In genomic region chr4:100722866-100723459, GRCh38 we compare ENCODE assay signal across 13 cellular contexts.
DNase-seq lines count a peak whose midpoint lies in the region; ATAC-seq lines count a peak whose summit lies in the region.
"Had no signal": no experiment of that assay in that cellular context is flagged by ENCODE, and none has a peak within 500 bp of the region (broad histone marks: within the 10 kb centered on the region; RNA-seq: fewer than 3 reads in every experiment).

No MANE protein-coding gene starts in this region.

- ATAC-seq in GM18873 (IDR thresholded peaks at IDR 0.05; ENCODE audit: low FRiP score, unreplicated experiment) = peak; percentile 60
- peak; percentile 59 for ATAC-seq in GM21576 (IDR thresholded peaks at IDR 0.05; ENCODE audit: unreplicated experiment)
- peak; percentile 63 for ATAC-seq in HG03342 (IDR thresholded peaks at IDR 0.05; ENCODE audit: unreplicated experiment)
- peak; percentile 11 for ATAC-seq in stimulated activated effector memory CD8-positive, alpha-beta T cell treated with anti-CD3 and anti-CD28 coated beads, Interleukin-12 subunit alpha, Interleukin-12 subunit beta, amount 100 ng/mL, for 72 hours
- no peak for ATAC-seq in activated CD4-positive, CD25-positive, alpha-beta regulatory T cell treated with anti-CD3 and anti-CD28 coated beads, Interleukin-2, amount 50 U/mL, for 24 hours
- no peak for ATAC-seq in activated T-cell treated with anti-CD3 and anti-CD28 coated beads, Interleukin-2, amount 50 U/mL, for 4 hours
- ATAC-seq in Right ventricle myocardium superior (ENCODE audit: poor library complexity) = no peak
- ATAC-seq: activated T-cell treated with anti-CD3 and anti-CD28 coated beads, Interleukin-2, amount 50 U/mL, for 72 hours; K562; left ventricle myocardium superior had no signal

- H3K27me3 Mint-ChIP-seq in activated T-cell treated with anti-CD3 and anti-CD28 coated beads, Interleukin-2, amount 50 U/mL, for 4 hours (ENCODE audit: low read depth) = no peaks in the 10 kb centered on the region

- no peaks in the 10 kb centered on the region for H3K4me1 Mint-ChIP-seq in stimulated activated effector memory CD8-positive, alpha-beta T cell treated with anti-CD3 and anti-CD28 coated beads, Interleukin-12 subunit alpha, Interleukin-12 subunit beta, amount 100 ng/mL, for 72 hours
- no peaks in the 10 kb centered on the region for H3K4me1 Mint-ChIP-seq in activated T-cell treated with anti-CD3 and anti-CD28 coated beads, Interleukin-2, amount 50 U/mL, for 4 hours (ENCODE audit: low read depth)

- DNase-seq in stimulated activated effector memory CD8-positive, alpha-beta T cell treated with anti-CD3 and anti-CD28 coated beads, Interleukin-12 subunit alpha, Interleukin-12 subunit beta, amount 100 ng/mL, for 72 hours (ENCODE audit: low spot score in 2 of 2) = no peak
- no peak for DNase-seq in activated T-cell treated with anti-CD3 and anti-CD28 coated beads, Interleukin-2, amount 50 U/mL, for 4 hours
- DNase-seq in Right ventricle myocardium superior = no peak
- DNase-seq: activated T-cell treated with anti-CD3 and anti-CD28 coated beads, Interleukin-2, amount 50 U/mL, for 72 hours; left ventricle myocardium superior; NCI-H1105; posterior cingulate gyrus had no signal

- no peaks in the 10 kb centered on the region for H3K36me3 Mint-ChIP-seq in stimulated activated effector memory CD8-positive, alpha-beta T cell treated with anti-CD3 and anti-CD28 coated beads, Interleukin-12 subunit alpha, Interleukin-12 subunit beta, amount 100 ng/mL, for 72 hours
- H3K36me3 Mint-ChIP-seq in activated T-cell treated with anti-CD3 and anti-CD28 coated beads, Interleukin-2, amount 50 U/mL, for 4 hours (ENCODE audit: insufficient read depth) = no peaks in the 10 kb centered on the region

- intact Hi-C loops in Right ventricle myocardium superior (cut with DNase I) = no loop called here

- no peak overlapping the region for H3K4me3 Mint-ChIP-seq in stimulated activated effector memory CD8-positive, alpha-beta T cell treated with anti-CD3 and anti-CD28 coated beads, Interleukin-12 subunit alpha, Interleukin-12 subunit beta, amount 100 ng/mL, for 72 hours
- H3K4me3 Mint-ChIP-seq in activated T-cell treated with anti-CD3 and anti-CD28 coated beads, Interleukin-2, amount 50 U/mL, for 4 hours = no peak overlapping the region
- H3K4me3 Mint-ChIP-seq: activated T-cell treated with anti-CD3 and anti-CD28 coated beads, Interleukin-2, amount 50 U/mL, for 72 hours; stimulated activated naive CD8-positive, alpha-beta T cell treated with anti-CD3 and anti-CD28 coated beads, Interleukin-15, Interleukin-2, amounts not matched to agents 100 ng/mL and 50 ng/mL, for 24 hours had no signal

- H3K27ac Mint-ChIP-seq in stimulated activated effector memory CD8-positive, alpha-beta T cell treated with anti-CD3 and anti-CD28 coated beads, Interleukin-12 subunit alpha, Interleukin-12 subunit beta, amount 100 ng/mL, for 72 hours = no peak overlapping the region
- H3K27ac Mint-ChIP-seq: activated T-cell treated with anti-CD3 and anti-CD28 coated beads, Interleukin-2, amount 50 U/mL, for 72 hours; stimulated activated naive CD8-positive, alpha-beta T cell treated with anti-CD3 and anti-CD28 coated beads, Interleukin-15, Interleukin-2, amounts not matched to agents 100 ng/mL and 50 ng/mL, for 24 hours had no signal

- no peaks in the 10 kb centered on the region for H3K9me3 Mint-ChIP-seq in stimulated activated effector memory CD8-positive, alpha-beta T cell treated with anti-CD3 and anti-CD28 coated beads, Interleukin-12 subunit alpha, Interleukin-12 subunit beta, amount 100 ng/mL, for 72 hours
- H3K9me3 Mint-ChIP-seq in activated T-cell treated with anti-CD3 and anti-CD28 coated beads, Interleukin-2, amount 50 U/mL, for 4 hours = peaks cover 10% of the 10 kb centered on the region
- H3K9me3 Mint-ChIP-seq: activated T-cell treated with anti-CD3 and anti-CD28 coated beads, Interleukin-2, amount 50 U/mL, for 72 hours had no signal

Comparison
In these comparisons a context has a peak if more than half of its experiments do, and no peak if none do; other contexts are left out.
1. ATAC-seq: peak in GM18873 (single experiment), GM21576 (single experiment), HG03342 (single experiment) and stimulated activated effector memory CD8-positive, alpha-beta T cell treated with anti-CD3 and anti-CD28 coated beads, Interleukin-12 subunit alpha, Interleukin-12 subunit beta, amount 100 ng/mL, for 72 hours (single experiment); none in activated CD4-positive, CD25-positive, alpha-beta regulatory T cell treated with anti-CD3 and anti-CD28 coated beads, Interleukin-2, amount 50 U/mL, for 24 hours (0 of 2), activated T-cell treated with anti-CD3 and anti-CD28 coated beads, Interleukin-2, amount 50 U/mL, for 4 hours (0 of 2) and Right ventricle myocardium superior (single experiment).